In the genomic region with DNA sequence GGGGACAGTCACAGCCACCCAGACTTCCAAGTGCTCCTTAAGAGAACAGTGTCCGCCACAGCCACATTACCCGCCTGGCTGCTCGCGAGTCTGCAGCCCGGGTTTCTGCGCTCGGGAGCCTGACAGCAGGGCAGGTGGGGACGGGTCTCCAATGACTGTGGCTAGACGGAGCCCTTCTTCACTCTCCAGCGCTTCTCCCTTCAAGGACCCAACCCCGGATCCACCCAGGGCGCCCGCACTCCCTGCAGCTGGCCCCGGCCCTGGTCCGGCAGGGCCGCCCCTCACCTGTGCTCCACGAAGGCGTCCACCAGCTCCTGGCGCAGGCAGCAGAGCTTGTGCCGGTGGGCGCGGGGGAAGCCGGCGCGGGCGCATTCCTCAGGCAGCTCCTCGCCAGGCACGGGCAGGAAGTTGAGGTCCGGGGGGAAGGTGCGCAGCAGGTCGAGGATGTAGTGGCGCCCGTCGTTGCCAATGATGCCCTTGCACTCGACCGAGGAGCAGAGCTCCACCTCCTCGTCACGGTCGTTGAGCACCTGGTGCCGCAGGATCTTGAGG, we compare ENCODE assay signal across 19 cellular contexts.
DNase-seq lines count a peak whose midpoint lies in the region; ATAC-seq and TF ChIP-seq lines count a peak whose summit lies in the region.
"Had no signal": no experiment of that assay in that cellular context is flagged by ENCODE, and none has a peak within 500 bp of the region (broad histone marks: within the 10 kb centered on the region; RNA-seq: fewer than 3 reads in every experiment).

No MANE protein-coding gene starts in this region.

- DNase-seq in activated T-cell treated with anti-CD3 and anti-CD28 coated beads, Interleukin-2, amount 50 U/mL, for 48 hours = peak; percentile 15 to 18
- no peak for DNase-seq in activated T-cell treated with anti-CD3 and anti-CD28 coated beads, Interleukin-2, amount 50 U/mL, for 1 hour
- DNase-seq in GM20000 (ENCODE audit: low spot score) (peak; percentile 31), iPS-NIHi11 (ENCODE audit: low spot score) (peak; percentile 31), tibial artery (peak; percentile 14 to 57), HK-2 (ENCODE audit: unreplicated experiment) (no peak)
- DNase-seq: ACHN; activated B cell treated with CpG ODN at 0.5 μM for 24 hours; activated CD8-positive, alpha-beta T cell treated with anti-CD3 and anti-CD28 coated beads, Interleukin-2, amount 10 ng/mL, durations not matched to agents 7 days and 5 days; anterior cingulate cortex; KG1; NCI-H524 treated with DMSO at 0.1 percent for 48 hours; SIG-M5 had no signal

- no peaks in the 10 kb centered on the region for H3K27me3 ChIP-seq in tibial artery
- H3K27me3 ChIP-seq: thyroid gland had no signal

- no peak for ATAC-seq in stimulated activated memory B cell treated with anti-CD40 and anti-IgM and Interleukin-4, amounts not matched to agents 10 μg/mL and 1 μg/mL and 100 μg/mL, for 72 hours
- ATAC-seq in HG03378 (IDR thresholded peaks at IDR 0.05; ENCODE audit: unreplicated experiment) = no peak
- ATAC-seq: activated CD8-positive, alpha-beta T cell treated with anti-CD3 and anti-CD28 coated beads, Interleukin-2, amount 10 ng/mL, durations not matched to agents 7 days and 5 days; natural killer cell treated with Interleukin-12 subunit alpha and Interleukin-12 subunit beta and Interleukin-15 and Interleukin-18, amount 100 ng/mL, for 72 hours had no signal

- no peak overlapping the region for H3K4me3 ChIP-seq in tibial artery
- H3K4me3 ChIP-seq: thyroid gland had no signal

- H3K9me3 ChIP-seq in tibial artery = no peaks in the 10 kb centered on the region
- H3K9me3 ChIP-seq: thyroid gland had no signal

- TF ChIP-seq CTCF in GM20000 (IDR thresholded peaks at IDR 0.05; ENCODE audit: extremely low read depth, missing control alignments) = no peak
- no peak for TF ChIP-seq CTCF in tibial artery (IDR thresholded peaks at IDR 0.05)

- no peak overlapping the region for H3K4me3 Mint-ChIP-seq in stimulated activated memory B cell treated with anti-CD40 and anti-IgM and Interleukin-4, amounts not matched to agents 10 μg/mL and 1 μg/mL and 100 μg/mL, for 72 hours
- H3K4me3 Mint-ChIP-seq: activated B cell treated with CpG ODN at 0.5 μM for 24 hours; activated CD8-positive, alpha-beta T cell treated with anti-CD3 and anti-CD28 coated beads, Interleukin-2, amount 10 ng/mL, durations not matched to agents 7 days and 5 days; CD14-positive monocyte; natural killer cell treated with Interleukin-12 subunit alpha and Interleukin-12 subunit beta and Interleukin-15 and Interleukin-18, amount 100 ng/mL, for 72 hours; T-helper 1 cell treated with Interleukin-12 subunit alpha and Interleukin-12 subunit beta and Interleukin-4 antibody, amounts not matched to agents 30 μg/mL and 1 μg/mL, for 36 hours had no signal

- H3K9me3 Mint-ChIP-seq in stimulated activated memory B cell treated with anti-CD40 and anti-IgM and Interleukin-4, amounts not matched to agents 10 μg/mL and 1 μg/mL and 100 μg/mL, for 72 hours = no peaks in the 10 kb centered on the region
- H3K9me3 Mint-ChIP-seq: activated B cell treated with CpG ODN at 0.5 μM for 24 hours; CD14-positive monocyte; natural killer cell treated with Interleukin-12 subunit alpha and Interleukin-12 subunit beta and Interleukin-15 and Interleukin-18, amount 100 ng/mL, for 72 hours; T-helper 1 cell treated with Interleukin-12 subunit alpha and Interleukin-12 subunit beta and Interleukin-4 antibody, amounts not matched to agents 30 μg/mL and 1 μg/mL, for 36 hours had no signal

- H3K36me3 Mint-ChIP-seq in stimulated activated memory B cell treated with anti-CD40 and anti-IgM and Interleukin-4, amounts not matched to agents 10 μg/mL and 1 μg/mL and 100 μg/mL, for 72 hours = peaks cover 55% of the 10 kb centered on the region
- H3K36me3 Mint-ChIP-seq: natural killer cell treated with Interleukin-12 subunit alpha and Interleukin-12 subunit beta and Interleukin-15 and Interleukin-18, amount 100 ng/mL, for 72 hours had no signal

- H3K4me1 ChIP-seq in tibial artery = no peaks in the 10 kb centered on the region
- H3K4me1 ChIP-seq: thyroid gland had no signal

- H3K27ac ChIP-seq in tibial artery = no peak overlapping the region
- H3K27ac ChIP-seq: thyroid gland had no signal

- intact Hi-C loops in tibial artery (cut with DNase I; ENCODE audit: low total_unique reads) = no loop called here

- H3K4me1 Mint-ChIP-seq in stimulated activated memory B cell treated with anti-CD40 and anti-IgM and Interleukin-4, amounts not matched to agents 10 μg/mL and 1 μg/mL and 100 μg/mL, for 72 hours = no peaks in the 10 kb centered on the region
- H3K4me1 Mint-ChIP-seq: CD14-positive monocyte had no signal

- no peak overlapping the region for H3K27ac Mint-ChIP-seq in stimulated activated memory B cell treated with anti-CD40 and anti-IgM and Interleukin-4, amounts not matched to agents 10 μg/mL and 1 μg/mL and 100 μg/mL, for 72 hours
- H3K27ac Mint-ChIP-seq: activated B cell treated with CpG ODN at 0.5 μM for 24 hours; activated CD8-positive, alpha-beta T cell treated with anti-CD3 and anti-CD28 coated beads, Interleukin-2, amount 10 ng/mL, durations not matched to agents 7 days and 5 days; CD14-positive monocyte; natural killer cell treated with Interleukin-12 subunit alpha and Interleukin-12 subunit beta and Interleukin-15 and Interleukin-18, amount 100 ng/mL, for 72 hours; T-helper 1 cell treated with Interleukin-12 subunit alpha and Interleukin-12 subunit beta and Interleukin-4 antibody, amounts not matched to agents 30 μg/mL and 1 μg/mL, for 36 hours had no signal

- peaks cover 63 to 100% (median 90%) of the 10 kb centered on the region in 3 donors for H3K36me3 ChIP-seq in tibial artery

- H3K27me3 Mint-ChIP-seq in stimulated activated memory B cell treated with anti-CD40 and anti-IgM and Interleukin-4, amounts not matched to agents 10 μg/mL and 1 μg/mL and 100 μg/mL, for 72 hours = no peaks in the 10 kb centered on the region
- H3K27me3 Mint-ChIP-seq: activated B cell treated with CpG ODN at 0.5 μM for 24 hours; natural killer cell treated with Interleukin-12 subunit alpha and Interleukin-12 subunit beta and Interleukin-15 and Interleukin-18, amount 100 ng/mL, for 72 hours had no signal

Comparison
In these comparisons a context has a peak if more than half of its experiments do, and no peak if none do; other contexts are left out.
1. DNase-seq: peak in activated T-cell treated with anti-CD3 and anti-CD28 coated beads, Interleukin-2, amount 50 U/mL, for 48 hours (2 of 2), GM20000 (single experiment), iPS-NIHi11 (single experiment) and tibial artery (2 of 2); none in activated T-cell treated with anti-CD3 and anti-CD28 coated beads, Interleukin-2, amount 50 U/mL, for 1 hour (single experiment) and HK-2 (single experiment).